11 cellular contexts compared by ENCODE assay signal in the genomic region with DNA sequence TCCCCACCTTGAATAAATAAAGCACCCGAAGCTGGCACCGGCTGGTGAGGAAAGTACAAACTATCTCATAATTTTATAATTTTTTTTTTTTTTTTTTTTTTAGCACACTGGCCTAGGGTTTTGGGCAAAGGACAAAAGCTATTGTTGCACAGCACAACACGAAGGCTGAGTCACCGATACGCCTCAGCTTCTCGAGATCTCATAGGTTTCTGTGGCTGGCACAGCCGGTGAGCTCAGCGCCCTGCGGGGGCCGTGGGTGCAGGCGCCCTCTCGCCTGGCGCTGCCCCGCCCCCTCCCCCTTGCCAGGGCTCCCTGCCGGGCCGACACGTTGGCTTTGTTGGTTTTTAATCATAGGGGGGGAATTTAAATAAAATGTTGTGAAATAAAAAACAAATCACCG. TPM values are rescaled to one million over a fixed set of nuclear protein-coding genes. Genes with fewer than 3 reads are reported as not detected.
DNase-seq lines count a peak whose midpoint lies in the region; ATAC-seq, FAIRE-seq and TF ChIP-seq lines count a peak whose summit lies in the region.
"Had no signal": no experiment of that assay in that cellular context is flagged by ENCODE, and none has a peak within 500 bp of the region (broad histone marks: within the 10 kb centered on the region; RNA-seq: fewer than 3 reads in every experiment).

No MANE protein-coding gene starts in this region.

- H3K36me3 ChIP-seq in bronchial epithelial cell (ENCODE audit: control insufficient read depth, insufficient read depth, low read length) = no peaks in the 10 kb centered on the region
- no peaks in the 10 kb centered on the region for H3K36me3 ChIP-seq in sigmoid colon

- H3K27ac ChIP-seq in sigmoid colon = peak overlapping the region; percentile 8 to 55 (median 26)

- no peaks in the 10 kb centered on the region for H3K9me3 ChIP-seq in sigmoid colon

- H3K4me1 ChIP-seq in sigmoid colon = peaks cover 0 to 87% (median 43%) of the 10 kb centered on the region in 4 donors

- 17 to 63% methylated on average over 18 of the region's 18 CpGs for WGBS in sigmoid colon, 2 donors

- DNase-seq in HPDE6-E6E7 (ENCODE audit: extremely low spot score) (peak; percentile 96), NCI-H2171 (lab: John Stamatoyannopoulos, UW) (peak; percentile 77), bronchial epithelial cell (ENCODE audit: low read depth) (peak; percentile 95), sigmoid colon (no peak), left lobe of liver (ENCODE audit: low spot score) (no peak), cerebellum (ENCODE audit: low spot score) (no peak)
- no peak for DNase-seq in stimulated activated CD4-positive, alpha-beta T cell treated with anti-CD3 and anti-CD28 coated beads, Interleukin-4, amount 100 ng/mL, for 24 hours
- DNase-seq: KBM-7, midbrain had no signal

- intact Hi-C loops in sigmoid colon (cut with DNase I) = no loop called here

- ATAC-seq in left lobe of liver = no peak
- no peak for ATAC-seq in HG02970 (IDR thresholded peaks at IDR 0.05; ENCODE audit: low FRiP score, unreplicated experiment)

- H3K27me3 ChIP-seq in bronchial epithelial cell (ENCODE audit: control insufficient read depth, insufficient read depth, low read length) = no peaks in the 10 kb centered on the region
- H3K27me3 ChIP-seq in sigmoid colon = no peaks in the 10 kb centered on the region

- no peak for TF ChIP-seq POLR2A in sigmoid colon (IDR thresholded peaks at IDR 0.05)

- H3K4me3 ChIP-seq in bronchial epithelial cell (ENCODE audit: low read depth, low read length) = no peak overlapping the region
- H3K4me3 ChIP-seq in sigmoid colon = no peak overlapping the region

- TF ChIP-seq EP300 in sigmoid colon (IDR thresholded peaks at IDR 0.05) = no peak

- no peak for FAIRE-seq in bronchial epithelial cell (lab: Jason Lieb, UNC)
- FAIRE-seq: G401.6 had no signal

- TF ChIP-seq CTCF in bronchial epithelial cell (IDR thresholded peaks at IDR 0.05; ENCODE audit: insufficient read depth, low read length, severe bottlenecking) (no peak), sigmoid colon (IDR thresholded peaks at IDR 0.05) (no peak)

RNA-seq across cellular contexts. Expression of a gene that starts 17.2 kb away (rescaled TPM):
- 9.2 and 12.7 TPM in 2 replicates for total RNA-seq in bronchial epithelial cell
- total RNA-seq in sigmoid colon = 10 to 100 TPM; 12.7 to 47.9 (median 32.3) TPM
- polyA plus RNA-seq in sigmoid colon = 10 to 100 TPM in 1 of 3 donors, 1 to 10 TPM in 2; 4.2 to 23.6 (median 9.2) TPM
- 4.8 TPM for total RNA-seq in left lobe of liver
- total RNA-seq in cerebellum = 1.7 TPM

Comparison
In these comparisons a context has a peak if more than half of its experiments do, and no peak if none do; other contexts are left out.
1. DNase-seq: peak in HPDE6-E6E7 (single experiment), NCI-H2171 (single experiment) and bronchial epithelial cell (single experiment); none in sigmoid colon (single experiment), left lobe of liver (single experiment), cerebellum (single experiment) and stimulated activated CD4-positive, alpha-beta T cell treated with anti-CD3 and anti-CD28 coated beads, Interleukin-4, amount 100 ng/mL, for 24 hours (single experiment).